ENCODE assay signal across 9 cellular contexts in the genomic region with DNA sequence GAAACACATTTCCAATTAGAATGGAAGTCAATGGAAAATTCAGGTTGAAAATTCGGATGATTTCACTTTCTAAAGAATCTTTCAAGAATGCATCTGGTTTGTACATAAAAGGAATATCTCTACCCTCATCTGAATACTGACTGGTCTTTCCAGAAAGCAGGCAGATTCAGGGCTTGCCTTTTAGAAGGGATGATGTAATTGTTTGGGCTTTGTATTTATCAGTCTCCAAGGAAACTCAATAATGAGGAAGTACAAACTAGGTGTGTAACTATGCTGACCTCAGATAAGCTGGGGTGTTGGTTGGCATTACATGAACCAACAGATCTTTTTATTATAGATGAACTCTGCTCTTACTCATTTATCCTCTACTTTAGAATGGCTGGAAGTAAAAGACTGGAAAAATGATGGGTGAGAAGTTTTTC. TPM values are rescaled to one million over a fixed set of nuclear protein-coding genes. Genes with fewer than 3 reads are reported as not detected.
DNase-seq lines count a peak whose midpoint lies in the region; ATAC-seq, FAIRE-seq and TF ChIP-seq lines count a peak whose summit lies in the region.
"Had no signal": no experiment of that assay in that cellular context is flagged by ENCODE, and none has a peak within 500 bp of the region (broad histone marks: within the 10 kb centered on the region; RNA-seq: fewer than 3 reads in every experiment).

No MANE protein-coding gene starts in this region.

- H3K27me3 Mint-ChIP-seq in activated naive CD4-positive, alpha-beta T cell treated with anti-CD3 and anti-CD28 coated beads, Interleukin-2, amount 10 ng/mL, durations not matched to agents 7 days and 5 days: peaks cover 12% of the 10 kb centered on the region

- H3K36me3 ChIP-seq in prostate gland: no peaks in the 10 kb centered on the region

- H3K4me3 ChIP-seq in prostate gland (no peak overlapping the region), dorsolateral prefrontal cortex (no peak overlapping the region)

- no peaks in the 10 kb centered on the region for H3K4me1 ChIP-seq in prostate gland (replicated peaks)

- FAIRE-seq in RCC 7860 (lab: Jason Lieb, UNC): peak; percentile 72

- no peaks in the 10 kb centered on the region for H3K9me3 Mint-ChIP-seq in activated naive CD4-positive, alpha-beta T cell treated with anti-CD3 and anti-CD28 coated beads, Interleukin-2, amount 10 ng/mL, durations not matched to agents 7 days and 5 days
- H3K9me3 Mint-ChIP-seq: brain had no signal

- DNase-seq in AG08395 (ENCODE audit: low spot score): peak; percentile 81
- DNase-seq in RCC 7860 (ENCODE audit: low spot score): peak; percentile 93
- peak; percentile 74 for DNase-seq in fibroblast of peridontal ligament (ENCODE audit: extremely low read depth)
- no peak for DNase-seq in prostate gland (ENCODE audit: low spot score)
- DNase-seq in activated naive CD4-positive, alpha-beta T cell treated with anti-CD3 and anti-CD28 coated beads, Interleukin-2, amount 10 ng/mL, durations not matched to agents 7 days and 5 days: no peak
- DNase-seq in dorsolateral prefrontal cortex: no peak

- ATAC-seq in GM19043 (IDR thresholded peaks at IDR 0.05; ENCODE audit: low read depth, unreplicated experiment): peak; percentile 79
- peak; percentile 98 for ATAC-seq in HG03342 (IDR thresholded peaks at IDR 0.05; ENCODE audit: unreplicated experiment)

- peak overlapping the region; percentile 0 to 26 for H3K27ac ChIP-seq in prostate gland
- H3K27ac ChIP-seq in dorsolateral prefrontal cortex: peak overlapping the region in 1 of 59 donors; percentile 18

- H3K27me3 ChIP-seq in prostate gland (replicated peaks; ENCODE audit: insufficient read depth) (no peaks in the 10 kb centered on the region), dorsolateral prefrontal cortex (peaks cover 0 to 16% (median 0%) of the 10 kb centered on the region in 45 donors)

- 17% methylated on average over 1 of the region's 1 CpG for WGBS in prostate gland

- H3K27ac Mint-ChIP-seq in activated naive CD4-positive, alpha-beta T cell treated with anti-CD3 and anti-CD28 coated beads, Interleukin-2, amount 10 ng/mL, durations not matched to agents 7 days and 5 days: no peak overlapping the region

- intact Hi-C loops in prostate gland (cut with DNase I) (no loop called here), dorsolateral prefrontal cortex (cut with DNase I) (no loop called here)

- peak; percentile 2 for TF ChIP-seq POLR2A in prostate gland (IDR thresholded peaks at IDR 0.05)

- no peaks in the 10 kb centered on the region for H3K9me3 ChIP-seq in prostate gland

- no peaks in the 10 kb centered on the region for H3K36me3 Mint-ChIP-seq in activated naive CD4-positive, alpha-beta T cell treated with anti-CD3 and anti-CD28 coated beads, Interleukin-2, amount 10 ng/mL, durations not matched to agents 7 days and 5 days
- H3K36me3 Mint-ChIP-seq: brain had no signal

- H3K4me1 Mint-ChIP-seq in activated naive CD4-positive, alpha-beta T cell treated with anti-CD3 and anti-CD28 coated beads, Interleukin-2, amount 10 ng/mL, durations not matched to agents 7 days and 5 days: no peaks in the 10 kb centered on the region

- TF ChIP-seq CTCF in prostate gland (IDR thresholded peaks at IDR 0.05) (no peak), dorsolateral prefrontal cortex (IDR thresholded peaks at IDR 0.05 in 54 of 56, conservative IDR thresholded peaks at IDR 0.05 in 2 of 56; ENCODE audit: low read depth in 1 of 56, partially characterized antibody in 56 of 56) (no peak)

- no peak overlapping the region for H3K4me3 Mint-ChIP-seq in activated naive CD4-positive, alpha-beta T cell treated with anti-CD3 and anti-CD28 coated beads, Interleukin-2, amount 10 ng/mL, durations not matched to agents 7 days and 5 days

- CTCF ChIA-PET in activated naive CD4-positive, alpha-beta T cell treated with anti-CD3 and anti-CD28 coated beads, Interleukin-2, amount 10 ng/mL, durations not matched to agents 7 days and 5 days (lab: Charles Lee): no interaction called here

RNA-seq across cellular contexts. Expression of gene PDLIM1, which starts 24.1 kb away (rescaled TPM):
- total RNA-seq in prostate gland (10 to 100 TPM; 63.2 to 82.0 TPM), dorsolateral prefrontal cortex (10 to 100 TPM in 50 of 120 experiments, 1 to 10 TPM in 70; 1.6 to 58.4 (median 8.8) TPM)

Comparison
In these comparisons a context has a peak if more than half of its experiments do, and no peak if none do; other contexts are left out.
1. DNase-seq: peak in AG08395 (single experiment), RCC 7860 (single experiment) and fibroblast of peridontal ligament (single experiment); none in prostate gland (single experiment), activated naive CD4-positive, alpha-beta T cell treated with anti-CD3 and anti-CD28 coated beads, Interleukin-2, amount 10 ng/mL, durations not matched to agents 7 days and 5 days (single experiment) and dorsolateral prefrontal cortex (0 of 10).